In genomic region chrX:97402333-97402732, GRCh38 we compare ENCODE assay signal across 25 cellular contexts.
DNase-seq lines count a peak whose midpoint lies in the region; ATAC-seq, FAIRE-seq and TF ChIP-seq lines count a peak whose summit lies in the region.
"Had no signal": no experiment of that assay in that cellular context is flagged by ENCODE, and none has a peak within 500 bp of the region (broad histone marks: within the 10 kb centered on the region; RNA-seq: fewer than 3 reads in every experiment).

No MANE protein-coding gene starts in this region.

- H3K27ac ChIP-seq in left ventricle myocardium inferior (replicated peaks) (peak overlapping the region; percentile 48), heart left ventricle (peak overlapping the region in 1 of 12 donors; percentile 25)
- H3K27ac ChIP-seq: body of pancreas, gastrocnemius medialis, Peyer's patch, sigmoid colon, transverse colon, WERI-Rb-1 had no signal

- peak; percentile 36 for FAIRE-seq in colon (lab: Jason Lieb, UNC)

- no peak overlapping the region for H3K4me3 Mint-ChIP-seq in T-helper 1 cell treated with Interleukin-12 subunit alpha and Interleukin-12 subunit beta and Interleukin-4 antibody, amounts not matched to agents 30 μg/mL and 1 μg/mL, for 36 hours
- H3K4me3 Mint-ChIP-seq in stimulated activated memory B cell treated with anti-CD40 and anti-IgM and Interleukin-4, amounts not matched to agents 10 μg/mL and 1 μg/mL and 100 μg/mL, for 72 hours, result no peak overlapping the region
- H3K4me3 Mint-ChIP-seq: CD14-positive monocyte, nephron progenitor cell had no signal

- H3K4me1 Mint-ChIP-seq in T-helper 1 cell treated with Interleukin-12 subunit alpha and Interleukin-12 subunit beta and Interleukin-4 antibody, amounts not matched to agents 30 μg/mL and 1 μg/mL, for 36 hours (ENCODE audit: low read depth), result peaks cover 32% of the 10 kb centered on the region
- peaks cover 9% of the 10 kb centered on the region for H3K4me1 Mint-ChIP-seq in stimulated activated memory B cell treated with anti-CD40 and anti-IgM and Interleukin-4, amounts not matched to agents 10 μg/mL and 1 μg/mL and 100 μg/mL, for 72 hours
- H3K4me1 Mint-ChIP-seq: CD14-positive monocyte had no signal

- no peak for ATAC-seq in heart left ventricle
- no peak for ATAC-seq in stimulated activated memory B cell treated with anti-CD40 and anti-IgM and Interleukin-4, amounts not matched to agents 10 μg/mL and 1 μg/mL and 100 μg/mL, for 72 hours
- ATAC-seq: body of pancreas, gastrocnemius medialis had no signal

- H3K9me3 ChIP-seq in left ventricle myocardium inferior (replicated peaks) (no peaks in the 10 kb centered on the region), heart left ventricle (no peaks in the 10 kb centered on the region)
- H3K9me3 ChIP-seq: body of pancreas, Caco-2, gastrocnemius medialis, Peyer's patch, sigmoid colon, transverse colon had no signal

- no peaks in the 10 kb centered on the region for H3K36me3 Mint-ChIP-seq in T-helper 1 cell treated with Interleukin-12 subunit alpha and Interleukin-12 subunit beta and Interleukin-4 antibody, amounts not matched to agents 30 μg/mL and 1 μg/mL, for 36 hours (ENCODE audit: low read depth)
- peaks cover 4% of the 10 kb centered on the region for H3K36me3 Mint-ChIP-seq in stimulated activated memory B cell treated with anti-CD40 and anti-IgM and Interleukin-4, amounts not matched to agents 10 μg/mL and 1 μg/mL and 100 μg/mL, for 72 hours

- peak overlapping the region; percentile 58 for H3K27ac Mint-ChIP-seq in T-helper 1 cell treated with Interleukin-12 subunit alpha and Interleukin-12 subunit beta and Interleukin-4 antibody, amounts not matched to agents 30 μg/mL and 1 μg/mL, for 36 hours
- H3K27ac Mint-ChIP-seq in stimulated activated memory B cell treated with anti-CD40 and anti-IgM and Interleukin-4, amounts not matched to agents 10 μg/mL and 1 μg/mL and 100 μg/mL, for 72 hours, result no peak overlapping the region

- no peak for DNase-seq in T-helper 1 cell
- DNase-seq in left ventricle myocardium inferior, result no peak
- no peak for DNase-seq in heart left ventricle
- no peak for DNase-seq in D341Med (ENCODE audit: low spot score)
- no peak for DNase-seq in HK-2 (ENCODE audit: unreplicated experiment)
- DNase-seq: activated CD4-positive, alpha-beta T cell treated with anti-CD3 and anti-CD28 coated beads for 48 hours; activated CD8-positive, alpha-beta memory T cell treated with anti-CD3 and anti-CD28 coated beads, Interleukin-2, amount 50 U/mL, for 48 hours; body of pancreas; Caco-2; DMS79 treated with DMSO at 0.1 percent for 48 hours; gastrocnemius medialis; GDM1; NCI-H146; NCI-H748 treated with DMSO at 0.1 percent for 48 hours; nephron progenitor cell; Peyer's patch; SIG-M5; sigmoid colon; stimulated activated CD4-positive, alpha-beta T cell treated with anti-CD3 and anti-CD28 coated beads, Interleukin-4, amount 100 ng/mL, for 1 hour; transverse colon; WERI-Rb-1 had no signal

- no peaks in the 10 kb centered on the region for H3K36me3 ChIP-seq in left ventricle myocardium inferior
- no peaks in the 10 kb centered on the region for H3K36me3 ChIP-seq in heart left ventricle
- H3K36me3 ChIP-seq: gastrocnemius medialis, Peyer's patch, sigmoid colon, transverse colon, WERI-Rb-1 had no signal

- intact Hi-C loops in left ventricle myocardium inferior (cut with micrococcal nuclease), result no loop called here
- intact Hi-C loops in heart left ventricle (cut with DNase I), result no loop called here

- no peak for TF ChIP-seq POLR2A in heart left ventricle (IDR thresholded peaks at IDR 0.05)

- no peak overlapping the region for H3K4me3 ChIP-seq in left ventricle myocardium inferior
- H3K4me3 ChIP-seq in heart left ventricle, result no peak overlapping the region
- H3K4me3 ChIP-seq: body of pancreas, gastrocnemius medialis, Peyer's patch, sigmoid colon, transverse colon had no signal

- no peaks in the 10 kb centered on the region for H3K27me3 Mint-ChIP-seq in T-helper 1 cell treated with Interleukin-12 subunit alpha and Interleukin-12 subunit beta and Interleukin-4 antibody, amounts not matched to agents 30 μg/mL and 1 μg/mL, for 36 hours (ENCODE audit: low read depth)
- no peaks in the 10 kb centered on the region for H3K27me3 Mint-ChIP-seq in stimulated activated memory B cell treated with anti-CD40 and anti-IgM and Interleukin-4, amounts not matched to agents 10 μg/mL and 1 μg/mL and 100 μg/mL, for 72 hours

- no peak for TF ChIP-seq CTCF in left ventricle myocardium inferior (IDR thresholded peaks at IDR 0.05; ENCODE audit: borderline replicate concordance)
- TF ChIP-seq CTCF in heart left ventricle (IDR thresholded peaks at IDR 0.05), result no peak

- no peaks in the 10 kb centered on the region for H3K9me3 Mint-ChIP-seq in T-helper 1 cell treated with Interleukin-12 subunit alpha and Interleukin-12 subunit beta and Interleukin-4 antibody, amounts not matched to agents 30 μg/mL and 1 μg/mL, for 36 hours
- no peaks in the 10 kb centered on the region for H3K9me3 Mint-ChIP-seq in stimulated activated memory B cell treated with anti-CD40 and anti-IgM and Interleukin-4, amounts not matched to agents 10 μg/mL and 1 μg/mL and 100 μg/mL, for 72 hours
- H3K9me3 Mint-ChIP-seq: CD14-positive monocyte, nephron progenitor cell had no signal

- H3K27me3 ChIP-seq in left ventricle myocardium inferior (ENCODE audit: low read depth), result no peaks in the 10 kb centered on the region
- H3K27me3 ChIP-seq in heart left ventricle, result no peaks in the 10 kb centered on the region
- H3K27me3 ChIP-seq: body of pancreas, gastrocnemius medialis, Peyer's patch, sigmoid colon, transverse colon had no signal

- no peaks in the 10 kb centered on the region for H3K4me1 ChIP-seq in left ventricle myocardium inferior
- H3K4me1 ChIP-seq in heart left ventricle, result no peaks in the 10 kb centered on the region
- H3K4me1 ChIP-seq: body of pancreas, Caco-2, gastrocnemius medialis, Peyer's patch had no signal
